8 cellular contexts compared by ENCODE assay signal in the genomic region with DNA sequence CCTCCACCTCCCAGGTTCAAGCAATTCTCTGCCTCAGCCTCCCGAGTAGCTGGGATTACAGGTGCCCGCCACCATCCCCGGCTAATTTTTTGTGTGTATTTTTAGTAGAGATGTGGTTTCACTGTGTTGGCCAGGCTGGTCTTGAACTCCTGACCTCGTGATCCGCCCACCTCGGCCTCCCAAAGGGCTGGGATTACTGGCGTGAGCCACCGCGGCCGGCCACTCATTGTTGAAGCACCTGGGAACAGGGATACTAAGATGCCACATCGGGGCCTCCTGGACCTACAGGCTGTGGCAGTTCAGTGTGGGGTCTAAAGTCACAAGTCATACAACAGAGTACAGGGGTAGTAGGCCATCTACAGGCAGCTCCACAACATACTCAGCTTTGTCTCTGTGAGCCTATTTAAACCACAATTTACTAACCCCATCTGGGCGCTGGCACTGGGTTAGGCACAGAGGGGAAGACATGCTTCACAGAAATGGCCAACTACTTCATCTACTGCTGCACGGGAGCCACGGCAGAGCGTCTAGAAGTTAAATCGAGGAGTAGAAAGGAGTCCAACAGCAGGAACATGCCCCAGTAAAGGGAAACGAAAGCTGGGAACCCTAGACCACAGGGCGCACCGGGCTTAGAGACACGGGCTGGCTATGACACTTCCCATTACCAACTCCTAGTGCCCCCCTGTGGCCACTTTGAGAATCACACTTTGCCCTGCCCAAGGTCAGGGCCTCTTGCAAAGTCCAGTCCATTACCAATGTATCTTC. TPM values are rescaled to one million over a fixed set of nuclear protein-coding genes. Genes with fewer than 3 reads are reported as not detected.
DNase-seq lines count a peak whose midpoint lies in the region; ATAC-seq, FAIRE-seq and TF ChIP-seq lines count a peak whose summit lies in the region.

No MANE protein-coding gene starts in this region.

- POLR2A ChIA-PET in AG04450 (lab: Yijun Ruan, JAX) = interaction anchor here (0.6 to 3.3 kb wide), 2 partner anchors 15 to 40 kb away, joined by 3 to 20 read pairs; no protein-coding TSS in a partner anchor
- POLR2A ChIA-PET in activated CD4-positive, alpha-beta T cell treated with anti-CD3 and anti-CD28 coated beads for 36 hours (lab: Charles Lee) = interaction anchor here (0.8 to 4.3 kb wide), 2 partner anchors 9 to 15 kb away, joined by 3 to 85 read pairs; no protein-coding TSS in a partner anchor

- no peak overlapping the region for H3K4me3 Mint-ChIP-seq in activated CD4-positive, alpha-beta T cell treated with anti-CD3 and anti-CD28 coated beads for 36 hours

- peaks cover 33% of the 10 kb centered on the region for H3K36me3 Mint-ChIP-seq in activated CD4-positive, alpha-beta T cell treated with anti-CD3 and anti-CD28 coated beads for 36 hours (ENCODE audit: low read depth)

- peak; percentile 68 for DNase-seq in AG04450 (ENCODE audit: low read depth, low spot score)
- peak; percentile 46 for DNase-seq in NCI-H510A (lab: John Stamatoyannopoulos, UW)
- peak; percentile 94 for DNase-seq in activated CD4-positive, alpha-beta T cell treated with anti-CD3 and anti-CD28 coated beads for 36 hours
- peak; percentile 91 to 92 for DNase-seq in left lung
- DNase-seq in stimulated activated CD4-positive, alpha-beta T cell treated with anti-CD3 and anti-CD28 coated beads, Interleukin-2, amount 100 ng/mL, for 48 hours = peak; percentile 89 to 94

- ATAC-seq in GM21526 (IDR thresholded peaks at IDR 0.05; ENCODE audit: low FRiP score, unreplicated experiment) = peak; percentile 25
- peak; percentile 11 for ATAC-seq in activated CD4-positive, alpha-beta T cell treated with anti-CD3 and anti-CD28 coated beads for 36 hours
- ATAC-seq in left lung = peak; percentile 19
- no peak for ATAC-seq in GM21381 (IDR thresholded peaks at IDR 0.05; ENCODE audit: unreplicated experiment)

- FAIRE-seq in colon (lab: Jason Lieb, UNC) = peak; percentile 33

- peak; percentile 88 for TF ChIP-seq CTCF in AG04450 (IDR thresholded peaks at IDR 0.05; ENCODE audit: low read depth, low read length)
- peak; percentile 89 to 96 for TF ChIP-seq CTCF in left lung (IDR thresholded peaks at IDR 0.05)

- no peaks in the 10 kb centered on the region for H3K9me3 Mint-ChIP-seq in activated CD4-positive, alpha-beta T cell treated with anti-CD3 and anti-CD28 coated beads for 36 hours (ENCODE audit: low read depth)

- CTCF ChIA-PET in AG04450 (lab: Charles Lee) = interaction anchor here (0.6 to 2.0 kb wide), 12 partner anchors 10 to 98 kb away, joined by 3 to 17 read pairs (median 3); a partner anchor contains a TSS
- CTCF ChIA-PET in activated CD4-positive, alpha-beta T cell treated with anti-CD3 and anti-CD28 coated beads for 36 hours (lab: Charles Lee) = interaction anchor here (0.5 to 6.9 kb wide), 14 partner anchors 9 to 243 kb away, joined by 3 to 88 read pairs (median 4); a partner anchor contains a TSS

- H3K27ac Mint-ChIP-seq in activated CD4-positive, alpha-beta T cell treated with anti-CD3 and anti-CD28 coated beads for 36 hours = peak overlapping the region; percentile 66

- H3K9me3 ChIP-seq in AG04450 (ENCODE audit: control insufficient read depth, insufficient read depth, low read length) = no peaks in the 10 kb centered on the region; the same call in 1 of the 2 replicates
- H3K9me3 ChIP-seq in left lung = no peaks in the 10 kb centered on the region

- intact Hi-C loops in activated CD4-positive, alpha-beta T cell treated with anti-CD3 and anti-CD28 coated beads for 36 hours (cut with DNase I, micrococcal nuclease) = loop anchor here (5.0 to 10.0 kb wide), 4 partner anchors 76 to 914 kb away; a partner anchor contains a TSS
- intact Hi-C loops in left lung (cut with DNase I) = no loop called here

- no peaks in the 10 kb centered on the region for H3K27me3 ChIP-seq in AG04450 (ENCODE audit: control insufficient read depth, insufficient read depth, low read length)
- no peaks in the 10 kb centered on the region for H3K27me3 ChIP-seq in left lung

- H3K4me3 ChIP-seq in AG04450 (ENCODE audit: low read depth, low read length) = no peak overlapping the region
- H3K4me3 ChIP-seq in left lung = no peak overlapping the region

- peaks cover 0 to 29% of the 10 kb centered on the region in 2 donors for H3K36me3 ChIP-seq in left lung

- peaks cover 26 to 84% of the 10 kb centered on the region in 2 donors for H3K4me1 ChIP-seq in left lung

- peaks cover 42% of the 10 kb centered on the region for H3K4me1 Mint-ChIP-seq in activated CD4-positive, alpha-beta T cell treated with anti-CD3 and anti-CD28 coated beads for 36 hours

- H3K27ac ChIP-seq in AG04450 (ENCODE audit: low read depth, low read length) = peak overlapping the region; percentile 70
- peak overlapping the region; percentile 68 to 97 for H3K27ac ChIP-seq in left lung

- H3K27me3 Mint-ChIP-seq in activated CD4-positive, alpha-beta T cell treated with anti-CD3 and anti-CD28 coated beads for 36 hours = no peaks in the 10 kb centered on the region

RNA-seq across cellular contexts. Expression of a gene that starts 4.3 kb away (rescaled TPM):
- polyA plus RNA-seq in AG04450 (2011; rRNA removed) = 20.8 and 24.3 TPM in 2 replicates
- polyA minus RNA-seq in AG04450 (2011; rRNA and poly(A)+ RNA removed) = 9.4 and 13.1 TPM in 2 replicates
- total RNA-seq in activated CD4-positive, alpha-beta T cell treated with anti-CD3 and anti-CD28 coated beads for 36 hours = 10 to 100 TPM; 26.7 to 27.8 TPM
- 10 to 100 TPM; 48.3 to 48.9 TPM for total RNA-seq in left lung

RNA-seq across cellular contexts. Expression of a gene that starts 6.2 kb away (rescaled TPM):
- polyA plus RNA-seq in AG04450 (2011; rRNA removed) = 3.1 and 5.5 TPM in 2 replicates
- polyA minus RNA-seq in AG04450 (2011; rRNA and poly(A)+ RNA removed) = 11.4 and 19.0 TPM in 2 replicates
- total RNA-seq in activated CD4-positive, alpha-beta T cell treated with anti-CD3 and anti-CD28 coated beads for 36 hours = 10 to 100 TPM; 46.5 to 55.9 TPM
- 100 to 1,000 TPM; 101 to 111 TPM for total RNA-seq in left lung

RNA-seq across cellular contexts. Expression of a gene that starts 17.7 kb away (rescaled TPM):
- 8.7 and 9.6 TPM in 2 replicates for polyA plus RNA-seq in AG04450 (2011; rRNA removed)
- polyA minus RNA-seq in AG04450 (2011; rRNA and poly(A)+ RNA removed) = 68.2 and 152 TPM in 2 replicates
- 10 to 100 TPM; 24.0 to 34.4 TPM for total RNA-seq in activated CD4-positive, alpha-beta T cell treated with anti-CD3 and anti-CD28 coated beads for 36 hours
- 10 to 100 TPM; 15.0 to 15.9 TPM for total RNA-seq in left lung

RNA-seq across cellular contexts. Expression of a gene that starts 31.5 kb away (rescaled TPM):
- 2.3 and 2.7 TPM in 2 replicates for polyA plus RNA-seq in AG04450 (2011; rRNA removed)
- polyA minus RNA-seq in AG04450 (2011; rRNA and poly(A)+ RNA removed) = 2.6 and 3.0 TPM in 2 replicates
- 1 to 10 TPM; 3.9 to 4.5 TPM for total RNA-seq in activated CD4-positive, alpha-beta T cell treated with anti-CD3 and anti-CD28 coated beads for 36 hours
- total RNA-seq in left lung = 10 to 100 TPM in 1 of 2 donors, 1 to 10 TPM in 1; 8.8 to 10.6 TPM

RNA-seq across cellular contexts. Expression of a gene that starts 34.5 kb away (rescaled TPM):
- polyA plus RNA-seq in AG04450 (2011; rRNA removed) = not detected in 2 replicates
- not detected in 2 replicates for polyA minus RNA-seq in AG04450 (2011; rRNA and poly(A)+ RNA removed)
- total RNA-seq in activated CD4-positive, alpha-beta T cell treated with anti-CD3 and anti-CD28 coated beads for 36 hours = 1 to 10 TPM; 2.4 to 3.2 TPM
- total RNA-seq in left lung = under 1 TPM in 1 of 2 donors, not detected in 1; 0.52 TPM

Comparison
In these comparisons a context has a peak if more than half of its experiments do, and no peak if none do; other contexts are left out.
1. intact Hi-C loops: an anchor here in activated CD4-positive, alpha-beta T cell treated with anti-CD3 and anti-CD28 coated beads for 36 hours (5.0 to 10.0 kb wide); none called in left lung.